ENCODE assay signal across 6 cellular contexts in the genomic region with DNA sequence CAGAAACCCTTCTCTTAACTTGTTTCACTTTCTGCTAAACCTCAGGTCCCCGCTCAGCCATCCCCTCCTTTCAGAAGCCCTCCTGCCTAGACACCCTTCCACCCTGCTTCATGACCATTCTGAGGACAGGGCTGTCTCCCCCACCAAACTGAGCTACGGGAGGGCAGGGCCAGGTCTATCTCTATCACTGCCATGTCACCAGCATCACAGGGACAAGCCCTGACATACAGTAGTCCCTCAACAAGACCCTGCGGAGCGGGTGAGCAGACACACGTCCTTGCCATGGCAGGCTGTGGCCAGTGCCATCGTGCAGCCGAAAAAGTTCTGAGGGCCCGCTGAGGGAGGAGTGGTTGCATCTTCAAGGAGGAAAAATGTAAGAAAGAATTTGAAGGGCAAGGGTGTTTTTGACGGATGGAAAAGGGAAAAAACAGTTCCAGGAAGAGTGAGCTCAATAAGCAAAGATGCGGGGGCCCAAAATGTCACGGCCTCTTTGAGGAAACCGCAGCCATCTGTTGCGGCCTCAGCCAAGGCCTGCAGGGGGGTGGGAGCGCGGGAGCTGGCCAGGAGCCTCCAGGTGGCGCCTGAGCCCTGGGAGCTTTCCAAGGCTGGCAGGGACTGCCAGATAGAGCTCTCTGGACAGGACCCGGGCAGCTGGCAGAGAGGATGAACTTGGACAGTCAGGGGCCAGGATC. TPM values are rescaled to one million over a fixed set of nuclear protein-coding genes. Genes with fewer than 3 reads are reported as not detected.
DNase-seq lines count a peak whose midpoint lies in the region; ATAC-seq and TF ChIP-seq lines count a peak whose summit lies in the region.

No MANE protein-coding gene starts in this region.

- H3K4me1 Mint-ChIP-seq in progenitor cell of endocrine pancreas (ENCODE audit: low read depth), result peaks cover 2% of the 10 kb centered on the region

- DNase-seq in GM23248 (peak; percentile 76), NCI-H748 treated with DMSO at 0.1 percent for 48 hours (lab: John Stamatoyannopoulos, UW) (peak; percentile 22), cardiac fibroblast (ENCODE audit: low read depth in 2 of 2) (peak; percentile 55 to 70), progenitor cell of endocrine pancreas (ENCODE audit: low spot score, unreplicated experiment) (no peak), activated gamma-delta T cell (lab: John Stamatoyannopoulos, UW) (no peak)

- H4K20me1 ChIP-seq in GM23248 (ENCODE audit: insufficient read depth), result no peaks in the 10 kb centered on the region

- no peak overlapping the region for H3K4me3 Mint-ChIP-seq in progenitor cell of endocrine pancreas (ENCODE audit: low read depth)

- peak overlapping the region; percentile 42 for H3K27ac Mint-ChIP-seq in progenitor cell of endocrine pancreas

- 0 out of 2 replicates have a peak overlapping the region, but pooled peaks have one; percentile 24 for H3K27ac ChIP-seq in GM23248

- H3K27me3 Mint-ChIP-seq in progenitor cell of endocrine pancreas, result peaks cover 18% of the 10 kb centered on the region

- H3K36me3 Mint-ChIP-seq in progenitor cell of endocrine pancreas (ENCODE audit: insufficient read depth), result no peaks in the 10 kb centered on the region

- H3K79me2 ChIP-seq in GM23248 (ENCODE audit: insufficient read depth), result peaks cover 6% of the 10 kb centered on the region; the same call in 1 of the 2 replicates

- no peak for ATAC-seq in HG02938 (IDR thresholded peaks at IDR 0.05; ENCODE audit: unreplicated experiment)

- H3K9me2 ChIP-seq in GM23248 (ENCODE audit: insufficient read depth), result no peaks in the 10 kb centered on the region

- peak; percentile 44 for TF ChIP-seq CTCF in cardiac fibroblast (IDR thresholded peaks at IDR 0.05; ENCODE audit: low read depth, low read length)
- peak; percentile 60 for TF ChIP-seq CTCF in progenitor cell of endocrine pancreas (IDR thresholded peaks at IDR 0.05; ENCODE audit: unreplicated experiment)

- 20 to 24% methylated on average over 17 of the region's 17 CpGs for WGBS in GM23248 (ENCODE audit: low coverage in 1 of 2, low lambda C conversion rate in 2 of 2, missing lambda C conversion rate in 2 of 2), 2 experiments

- peak overlapping the region; percentile 47 for H2AFZ ChIP-seq in GM23248

- H3K36me3 ChIP-seq in GM23248 (ENCODE audit: low read depth), result no peaks in the 10 kb centered on the region

- H3K4me1 ChIP-seq in GM23248 (ENCODE audit: insufficient read depth), result peaks cover 38% of the 10 kb centered on the region

- in situ Hi-C loops in GM23248 (cut with MboI), result no loop called here

- H3K4me3 ChIP-seq in GM23248 (peak overlapping the region; percentile 36; the same call in 1 of the 2 replicates), cardiac fibroblast (replicated peaks in 1 of 2; ENCODE audit: low read depth in 2 of 2, low read length in 2 of 2) (no peak overlapping the region)

- H3K9ac ChIP-seq in GM23248, result 0 out of 2 replicates have a peak overlapping the region, but pooled peaks have one; percentile 36

- no peaks in the 10 kb centered on the region for H3K27me3 ChIP-seq in GM23248 (replicated peaks; ENCODE audit: insufficient read depth)

- H3F3A ChIP-seq in GM23248 (ENCODE audit: insufficient read depth), result peaks cover 47% of the 10 kb centered on the region

- no peaks in the 10 kb centered on the region for H3K9me3 ChIP-seq in GM23248 (ENCODE audit: low read depth)

- peak overlapping the region; percentile 82 for H3K4me2 ChIP-seq in GM23248 (ENCODE audit: unreplicated experiment)

- no peaks in the 10 kb centered on the region for H3K9me3 Mint-ChIP-seq in progenitor cell of endocrine pancreas (ENCODE audit: low read depth)

RNA-seq across cellular contexts. Expression of a gene that starts 8.1 kb away (rescaled TPM):
- 18.0 and 21.1 TPM in 2 replicates for total RNA-seq in GM23248 (2014; rRNA removed; shearing (Covaris generic))
- 21.1 and 21.5 TPM in 2 replicates for polyA plus RNA-seq in GM23248 (2016; fragmentation: Nextera tagmentation; extraction: Ambion mirVana)
- total RNA-seq in progenitor cell of endocrine pancreas, result not detected in 2 replicates

RNA-seq across cellular contexts. Expression of a gene that starts 15.6 kb away (rescaled TPM):
- total RNA-seq in GM23248 (2014; rRNA removed; shearing (Covaris generic)), result 229 and 271 TPM in 2 replicates
- polyA plus RNA-seq in GM23248 (2016; fragmentation: Nextera tagmentation; extraction: Ambion mirVana), result 217 and 225 TPM in 2 replicates
- 387 and 399 TPM in 2 replicates for total RNA-seq in progenitor cell of endocrine pancreas

RNA-seq across cellular contexts. Expression of a gene that starts 19.2 kb away (rescaled TPM):
- not detected in 2 replicates for total RNA-seq in GM23248 (2014; rRNA removed; shearing (Covaris generic))
- polyA plus RNA-seq in GM23248 (2016; fragmentation: Nextera tagmentation; extraction: Ambion mirVana), result not detected in 2 replicates
- not detected in 2 replicates for total RNA-seq in progenitor cell of endocrine pancreas

RNA-seq across cellular contexts. Expression of a gene that starts 44.2 kb away (rescaled TPM):
- total RNA-seq in GM23248 (2014; rRNA removed; shearing (Covaris generic)), result 7.1 and 7.3 TPM in 2 replicates
- polyA plus RNA-seq in GM23248 (2016; fragmentation: Nextera tagmentation; extraction: Ambion mirVana), result 0.63 and 0.66 TPM in 2 replicates
- 2.6 and 3.1 TPM in 2 replicates for total RNA-seq in progenitor cell of endocrine pancreas

Comparison
In these comparisons a context has a peak if more than half of its experiments do, and no peak if none do; other contexts are left out.
1. DNase-seq: peak in GM23248 (single experiment), NCI-H748 treated with DMSO at 0.1 percent for 48 hours (single experiment) and cardiac fibroblast (2 of 2); none in progenitor cell of endocrine pancreas (single experiment) and activated gamma-delta T cell (single experiment).
2. RNA of a gene that starts 8.1 kb away (total RNA-seq): 18.0 to 21.1 TPM in GM23248; not detected in progenitor cell of endocrine pancreas; every median in the first group is over 10 times any median in the second.